In genomic region chr9:41094010-41094773, GRCh38 we compare ENCODE assay signal across 13 cellular contexts. TPM values are rescaled to one million over a fixed set of nuclear protein-coding genes. Genes with fewer than 3 reads are reported as not detected.
"Had no signal": no experiment of that assay in that cellular context is flagged by ENCODE, and none has a peak within 500 bp of the region (broad histone marks: within the 10 kb centered on the region; RNA-seq: fewer than 3 reads in every experiment).

No MANE protein-coding gene starts in this region.

RNA-seq across cellular contexts. Expression of gene FOXD4L6, which starts 34.3 kb away (rescaled TPM):
- total RNA-seq: activated CD4-positive, alpha-beta memory T cell treated with anti-CD3 and anti-CD28 coated beads, Interleukin-2, amount 10 ng/mL, durations not matched to agents 7 days and 5 days; activated CD4-positive, alpha-beta T cell treated with anti-CD3 and anti-CD28 coated beads, Interleukin-2, amount 10 ng/mL, durations not matched to agents 7 days and 5 days; activated naive CD4-positive, alpha-beta T cell treated with anti-CD3 and anti-CD28 coated beads, Interleukin-2, amount 50 U/mL, for 72 hours; bronchial epithelial cell; cardiac septum; endodermal cell; epithelial cell of proximal tubule; esophagus mucosa; foreskin keratinocyte; gastrocnemius medialis; heart left ventricle; T-helper 1 cell treated with Interleukin-12 subunit alpha and Interleukin-12 subunit beta and Interleukin-4 antibody, amounts not matched to agents 30 ng/mL and 1 ng/mL, for 36 hours; WTC11 had no signal
- polyA plus RNA-seq: heart left ventricle had no signal
